8 cellular contexts compared by ENCODE assay signal in the genomic region with DNA sequence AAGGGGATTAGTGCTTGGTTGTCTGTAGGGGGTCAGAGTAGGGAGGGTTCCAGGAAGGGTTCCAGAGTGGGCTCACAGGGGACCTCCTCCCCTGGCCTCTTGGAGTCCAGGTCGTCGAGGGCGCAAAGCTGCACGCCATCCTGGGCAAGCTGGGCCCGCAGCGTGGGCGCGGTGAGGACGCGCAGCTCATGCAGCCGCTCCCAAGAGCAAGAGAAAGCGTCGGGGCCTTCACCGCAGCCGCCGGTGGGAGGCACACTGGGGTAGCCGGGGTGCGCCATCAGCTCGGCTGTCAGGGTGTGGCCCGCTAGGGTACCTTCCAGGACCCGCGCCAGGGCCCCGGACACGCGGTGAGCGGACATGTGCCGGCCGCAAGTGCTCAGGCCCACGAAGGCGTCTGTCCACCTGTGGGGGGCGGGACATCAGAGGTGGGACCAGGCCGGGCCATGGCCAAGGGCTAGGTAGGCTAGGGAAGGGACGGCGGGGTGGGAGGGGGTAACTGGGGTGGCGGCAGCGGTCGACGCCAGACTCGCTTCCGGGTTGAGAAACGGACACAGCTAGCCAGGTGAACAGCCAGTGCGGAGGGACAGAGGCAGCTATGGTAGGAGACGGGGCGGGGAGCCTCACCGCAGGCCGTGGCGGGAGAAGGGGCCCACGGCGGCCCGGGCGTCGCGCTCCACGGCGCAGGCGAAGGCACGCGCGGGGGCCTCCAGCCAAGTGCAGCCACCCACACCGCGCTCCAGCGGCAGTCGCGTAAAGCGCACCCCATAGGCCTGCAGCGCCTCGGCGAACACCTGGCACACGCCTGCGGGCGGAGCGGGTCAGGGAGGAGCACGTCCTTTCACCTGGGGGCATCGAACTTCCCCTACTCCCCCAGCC. TPM values are rescaled to one million over a fixed set of nuclear protein-coding genes. Genes with fewer than 3 reads are reported as not detected.
A peak's percentile ranks its signal among the peaks of the same experiment; 100 is the strongest.
DNase-seq lines count a peak whose midpoint lies in the region; ATAC-seq and TF ChIP-seq lines count a peak whose summit lies in the region.

No MANE protein-coding gene starts in this region.

- H3K4me3 ChIP-seq in CD4-positive, alpha-beta memory T cell (ENCODE audit: low read length in 2 of 2): peak overlapping the region; percentile 78 to 92
- peak overlapping the region; percentile 95 for H3K4me3 ChIP-seq in HUES6 (ENCODE audit: low read depth, low read length)
- H3K4me3 ChIP-seq in muscle layer of colon (ENCODE audit: low read depth in 1 of 2, low read length in 2 of 2): peak overlapping the region; percentile 65 to 81

- peaks cover 7 to 32% of the 10 kb centered on the region in 2 donors for H3K36me3 Mint-ChIP-seq in CD4-positive, alpha-beta memory T cell
- peaks cover 2% of the 10 kb centered on the region for H3K36me3 Mint-ChIP-seq in chondrocyte (ENCODE audit: low read depth)

- no peak for DNase-seq in CD4-positive, alpha-beta memory T cell
- no peak for DNase-seq in chondrocyte (ENCODE audit: low spot score)
- no peak for DNase-seq in cerebellar cortex (ENCODE audit: low spot score)
- no peak for DNase-seq in activated CD8-positive, alpha-beta memory T cell treated with anti-CD3 and anti-CD28 coated beads, Interleukin-2, amount 50 U/mL, for 48 hours
- no peak for DNase-seq in superior temporal gyrus (ENCODE audit: extremely low spot score)

- TF ChIP-seq CTCF in chondrocyte (IDR thresholded peaks at IDR 0.05): no peak

- no peaks in the 10 kb centered on the region for H3K9me3 Mint-ChIP-seq in CD4-positive, alpha-beta memory T cell
- H3K9me3 Mint-ChIP-seq in chondrocyte (ENCODE audit: low read depth): no peaks in the 10 kb centered on the region

- peak overlapping the region; percentile 87 for H3K27ac ChIP-seq in CD4-positive, alpha-beta memory T cell (ENCODE audit: low read depth, low read length)
- peak overlapping the region; percentile 84; the same call in 1 of the 2 replicates for H3K27ac ChIP-seq in HUES6 (ENCODE audit: low read depth, low read length)
- no peak overlapping the region for H3K27ac ChIP-seq in muscle layer of colon (ENCODE audit: low read depth, low read length)

- no peaks in the 10 kb centered on the region for H3K9me3 ChIP-seq in CD4-positive, alpha-beta memory T cell (ENCODE audit: control insufficient read depth in 1 of 2, low read length in 2 of 2)
- H3K9me3 ChIP-seq in HUES6 (ENCODE audit: control insufficient read depth, insufficient read depth, low read depth, low read length): no peaks in the 10 kb centered on the region
- H3K9me3 ChIP-seq in muscle layer of colon (ENCODE audit: low read length): no peaks in the 10 kb centered on the region

- H3K4me1 ChIP-seq in CD4-positive, alpha-beta memory T cell (ENCODE audit: insufficient read depth, low read length): peaks cover 64% of the 10 kb centered on the region
- H3K4me1 ChIP-seq in HUES6 (ENCODE audit: control insufficient read depth, insufficient read depth, low read length) (peaks cover 4% of the 10 kb centered on the region; the same call in 1 of the 2 replicates), muscle layer of colon (ENCODE audit: insufficient read depth, low read length) (peaks cover 21% of the 10 kb centered on the region)

- peak overlapping the region; percentile 89 to 98 (median 96) for H3K27ac Mint-ChIP-seq in CD4-positive, alpha-beta memory T cell
- peak overlapping the region; percentile 76 for H3K27ac Mint-ChIP-seq in chondrocyte (ENCODE audit: unreplicated experiment)

- POLR2A ChIA-PET in CD4-positive, alpha-beta memory T cell (lab: Charles Lee; ENCODE audit: partially characterized antibody): interaction anchor here (0.6 to 6.1 kb wide), 14 partner anchors 9 to 770 kb away, joined by 3 to 201 read pairs (median 6); a partner anchor contains a TSS

- H3K4me1 Mint-ChIP-seq in CD4-positive, alpha-beta memory T cell: peaks cover 25 to 65% (median 43%) of the 10 kb centered on the region in 4 donors
- peaks cover 26% of the 10 kb centered on the region for H3K4me1 Mint-ChIP-seq in chondrocyte (ENCODE audit: low read depth)

- H3K36me3 ChIP-seq in CD4-positive, alpha-beta memory T cell (ENCODE audit: insufficient read depth, low read length): peaks cover 18% of the 10 kb centered on the region
- H3K36me3 ChIP-seq in HUES6 (ENCODE audit: control insufficient read depth, insufficient read depth, low read length): peaks cover 10% of the 10 kb centered on the region
- no peaks in the 10 kb centered on the region for H3K36me3 ChIP-seq in muscle layer of colon (ENCODE audit: insufficient read depth, low read length)

- intact Hi-C loops in CD4-positive, alpha-beta memory T cell (cut with micrococcal nuclease): loop anchor here (1.0 to 5.0 kb wide), 3 partner anchors 14 to 626 kb away; a partner anchor contains a TSS

- peak overlapping the region; percentile 92 to 95 (median 94) for H3K4me3 Mint-ChIP-seq in CD4-positive, alpha-beta memory T cell
- peak overlapping the region; percentile 79 for H3K4me3 Mint-ChIP-seq in chondrocyte (ENCODE audit: unreplicated experiment)

- H3K9ac ChIP-seq in HUES6 (ENCODE audit: low read length): peak overlapping the region; percentile 91
- no peak overlapping the region for H3K9ac ChIP-seq in muscle layer of colon (ENCODE audit: low read length)

- H3K27me3 ChIP-seq in CD4-positive, alpha-beta memory T cell (ENCODE audit: insufficient read depth, low read length): no peaks in the 10 kb centered on the region
- H3K27me3 ChIP-seq in HUES6 (ENCODE audit: control insufficient read depth, insufficient read depth, low read length) (no peaks in the 10 kb centered on the region), muscle layer of colon (ENCODE audit: control insufficient read depth in 1 of 2, insufficient read depth in 2 of 2, low read length in 2 of 2) (no peaks in the 10 kb centered on the region)

- no peaks in the 10 kb centered on the region for H3K27me3 Mint-ChIP-seq in CD4-positive, alpha-beta memory T cell
- no peaks in the 10 kb centered on the region for H3K27me3 Mint-ChIP-seq in chondrocyte (ENCODE audit: low read depth)

- CTCF ChIA-PET in CD4-positive, alpha-beta memory T cell (lab: Charles Lee; ENCODE audit: partially characterized antibody): interaction anchor here (0.7 to 10.0 kb wide), 20 partner anchors 12 to 107 kb away, joined by 3 to 245 read pairs (median 4); a partner anchor contains a TSS

- no peak for ATAC-seq in HG03460 (IDR thresholded peaks at IDR 0.05; ENCODE audit: unreplicated experiment)

RNA-seq across cellular contexts. Expression of a gene that starts 1.2 kb away (rescaled TPM):
- 10 to 100 TPM; 45.7 to 46.0 TPM for total RNA-seq in CD4-positive, alpha-beta memory T cell
- polyA plus RNA-seq in CD4-positive, alpha-beta memory T cell: 10 to 100 TPM; 47.5 to 52.8 TPM
- 13.3 to 14.6 TPM (median 14.6 TPM) in 3 replicates for total RNA-seq in chondrocyte

RNA-seq across cellular contexts. Expression of a gene that starts 3.9 kb away (rescaled TPM):
- under 1 TPM; 0.19 to 0.29 TPM for total RNA-seq in CD4-positive, alpha-beta memory T cell
- not detected for polyA plus RNA-seq in CD4-positive, alpha-beta memory T cell
- total RNA-seq in chondrocyte: 0.44 to 0.85 TPM (median 0.47 TPM) in 3 replicates

RNA-seq across cellular contexts. Expression of a gene that starts 13.5 kb away (rescaled TPM):
- total RNA-seq in CD4-positive, alpha-beta memory T cell: 10 to 100 TPM; 39.6 to 44.3 TPM
- 10 to 100 TPM; 78.0 to 99.1 TPM for polyA plus RNA-seq in CD4-positive, alpha-beta memory T cell
- 21.2 to 28.4 TPM (median 26.0 TPM) in 3 replicates for total RNA-seq in chondrocyte

RNA-seq across cellular contexts. Expression of a gene that starts 37.2 kb away (rescaled TPM):
- 10 to 100 TPM; 75.5 to 81.4 TPM for total RNA-seq in CD4-positive, alpha-beta memory T cell
- polyA plus RNA-seq in CD4-positive, alpha-beta memory T cell: 10 to 100 TPM; 12.0 to 38.9 TPM
- 36.0 to 46.6 TPM (median 36.8 TPM) in 3 replicates for total RNA-seq in chondrocyte
